ENCODE assay signal across 10 cellular contexts in genomic region chr22:42716649-42717127, GRCh38. TPM values are rescaled to one million over a fixed set of nuclear protein-coding genes. Genes with fewer than 3 reads are reported as not detected.
DNase-seq lines count a peak whose midpoint lies in the region; ATAC-seq, FAIRE-seq and TF ChIP-seq lines count a peak whose summit lies in the region.
"Had no signal": no experiment of that assay in that cellular context is flagged by ENCODE, and none has a peak within 500 bp of the region (broad histone marks: within the 10 kb centered on the region; RNA-seq: fewer than 3 reads in every experiment).

No MANE protein-coding gene starts in this region.

- no peak for DNase-seq in GM12892 (ENCODE audit: insufficient read length)
- DNase-seq in mucosa of descending colon, result no peak
- DNase-seq in H4 (ENCODE audit: low spot score), result no peak
- DNase-seq in hepatocyte (ENCODE audit: low spot score), result no peak
- no peak for DNase-seq in Ammon's horn (ENCODE audit: low spot score)
- DNase-seq: naive thymus-derived CD4-positive, alpha-beta T cell had no signal

- H3K27me3 ChIP-seq in Loucy (ENCODE audit: insufficient read depth, low read length, poor library complexity, severe bottlenecking) (no peaks in the 10 kb centered on the region), hepatocyte (peaks cover 30% of the 10 kb centered on the region)

- TF ChIP-seq POLR2A in GM12892 (IDR thresholded peaks at IDR 0.05; ENCODE audit: low read depth, low read length), result no peak

- TF ChIP-seq CTCF in Loucy (conservative IDR thresholded peaks at IDR 0.05; ENCODE audit: low read length), result no peak
- TF ChIP-seq CTCF in mucosa of descending colon (IDR thresholded peaks at IDR 0.05), result no peak
- TF ChIP-seq CTCF in hepatocyte (IDR thresholded peaks at IDR 0.05; ENCODE audit: poor library complexity), result no peak

- H3K4me1 ChIP-seq in Loucy (ENCODE audit: insufficient read depth, low read length, poor library complexity, severe bottlenecking) (peaks cover 10% of the 10 kb centered on the region), mucosa of descending colon (ENCODE audit: low read depth) (peaks cover 12% of the 10 kb centered on the region), hepatocyte (ENCODE audit: insufficient read depth) (peaks cover 13% of the 10 kb centered on the region)

- H3K36me3 ChIP-seq in Loucy (ENCODE audit: insufficient read depth, low read length) (no peaks in the 10 kb centered on the region), mucosa of descending colon (ENCODE audit: low read depth) (no peaks in the 10 kb centered on the region), hepatocyte (replicated peaks; ENCODE audit: insufficient read depth, low read depth) (no peaks in the 10 kb centered on the region)

- FAIRE-seq in GM12892 (lab: Jason Lieb, UNC), result peak; percentile 98

- H2AFZ ChIP-seq in Loucy (ENCODE audit: low read length) (peak overlapping the region; percentile 57; the same call in 1 of the 2 replicates), hepatocyte (no peak overlapping the region)

- no peak overlapping the region for H3K27ac ChIP-seq in hepatocyte

- H3F3A ChIP-seq in Loucy (ENCODE audit: low read depth), result no peaks in the 10 kb centered on the region

- no peaks in the 10 kb centered on the region for H3K79me2 ChIP-seq in Loucy (ENCODE audit: insufficient read depth, low read length)
- no peaks in the 10 kb centered on the region for H3K79me2 ChIP-seq in hepatocyte

- peak overlapping the region; percentile 8 for H3K9ac ChIP-seq in Loucy (ENCODE audit: low read depth, low read length, poor library complexity, severe bottlenecking)

- 93% methylated on average over 5 of the region's 5 CpGs for WGBS in hepatocyte (ENCODE audit: low lambda C conversion rate, missing lambda C conversion rate)

- H3K9me3 ChIP-seq in Loucy (ENCODE audit: insufficient read depth, low read depth, low read length) (no peaks in the 10 kb centered on the region), mucosa of descending colon (no peaks in the 10 kb centered on the region), hepatocyte (ENCODE audit: low read depth) (no peaks in the 10 kb centered on the region)

- H3K4me2 ChIP-seq in Loucy (ENCODE audit: low read depth, low read length, poor library complexity, severe bottlenecking) (peak overlapping the region; percentile 12), hepatocyte (no peak overlapping the region)

- intact Hi-C loops in mucosa of descending colon (cut with DNase I, micrococcal nuclease), result no loop called here

- ATAC-seq in GM21528 (IDR thresholded peaks at IDR 0.05; ENCODE audit: low FRiP score, unreplicated experiment), result peak; percentile 59
- peak; percentile 38 for ATAC-seq in mucosa of descending colon
- no peak for ATAC-seq in GM19023 (IDR thresholded peaks at IDR 0.05; ENCODE audit: unreplicated experiment)
- ATAC-seq: naive thymus-derived CD4-positive, alpha-beta T cell had no signal

- no peak overlapping the region for H3K4me3 ChIP-seq in Loucy (ENCODE audit: low read length, poor library complexity, severe bottlenecking)
- no peak overlapping the region for H3K4me3 ChIP-seq in mucosa of descending colon
- no peak overlapping the region for H3K4me3 ChIP-seq in hepatocyte

- no peaks in the 10 kb centered on the region for H3K9me2 ChIP-seq in Loucy (replicated peaks; ENCODE audit: low read depth, low read length)
- no peaks in the 10 kb centered on the region for H3K9me2 ChIP-seq in hepatocyte (replicated peaks; ENCODE audit: insufficient read depth)

- no peaks in the 10 kb centered on the region for H4K20me1 ChIP-seq in Loucy (ENCODE audit: insufficient read depth, low read length, poor library complexity, severe bottlenecking)
- no peaks in the 10 kb centered on the region for H4K20me1 ChIP-seq in hepatocyte (ENCODE audit: insufficient read depth, poor library complexity, severe bottlenecking)

RNA-seq across cellular contexts. Expression of gene A4GALT, which starts 4.0 kb away (rescaled TPM):
- 4.0 TPM for polyA plus RNA-seq in GM12892 (2012; ENCODE audit: missing spikeins)
- total RNA-seq in mucosa of descending colon, result 10 to 100 TPM in 1 of 3 donors, 1 to 10 TPM in 2; 4.0 to 29.8 (median 9.3) TPM
- 0.48 and 2.2 TPM in 2 replicates for total RNA-seq in H4 (2014; rRNA removed; shearing (Covaris generic))
- total RNA-seq in hepatocyte, result 3.3 and 4.4 TPM in 2 replicates
- polyA plus RNA-seq in hepatocyte, result 2.2 and 5.8 TPM in 2 replicates
- total RNA-seq: activated T-helper 2 cell treated with anti-CD3 and anti-CD28 coated beads, Interferon-gamma antibody, Interleukin-2, Interleukin-4, amounts not matched to agents 10 μg/mL and 5 μg/mL and 100 μg/mL, durations not matched to agents 14 hours and 24 hours and 36 hours; naive thymus-derived CD4-positive, alpha-beta T cell had no signal
- polyA plus RNA-seq: naive thymus-derived CD4-positive, alpha-beta T cell had no signal
